Comparison of ENCODE assay signal across 18 cellular contexts in genomic region chr9:97593960-97594359, GRCh38. TPM values are rescaled to one million over a fixed set of nuclear protein-coding genes. Genes with fewer than 3 reads are reported as not detected.
DNase-seq lines count a peak whose midpoint lies in the region; ATAC-seq and TF ChIP-seq lines count a peak whose summit lies in the region.
"Had no signal": no experiment of that assay in that cellular context is flagged by ENCODE, and none has a peak within 500 bp of the region (broad histone marks: within the 10 kb centered on the region; RNA-seq: fewer than 3 reads in every experiment).

No MANE protein-coding gene starts in this region.

- ATAC-seq in foreskin keratinocyte = peak; percentile 31
- ATAC-seq: sciatic nerve; stimulated activated naive CD8-positive, alpha-beta T cell treated with anti-CD3 and anti-CD28 coated beads, Interleukin-15, amount 100 ng/mL, for 72 hours had no signal

- H3K4me1 ChIP-seq in foreskin keratinocyte = no peaks in the 10 kb centered on the region

- peaks cover 9% of the 10 kb centered on the region for H3K27me3 ChIP-seq in foreskin keratinocyte
- H3K27me3 ChIP-seq: hepatocyte had no signal

- DNase-seq in NCI-H1694 (lab: John Stamatoyannopoulos, UW) (peak; percentile 69), NCI-H1694 treated with DMSO at 0.1 percent for 48 hours (lab: John Stamatoyannopoulos, UW) (no peak), NCI-H2171 (lab: John Stamatoyannopoulos, UW) (peak; percentile 40), foreskin keratinocyte (no peak), superior temporal gyrus (ENCODE audit: extremely low spot score) (peak; percentile 45), D341Med (ENCODE audit: low spot score) (no peak), iPS-NIHi11 (ENCODE audit: low spot score) (no peak), T1000 (lab: John Stamatoyannopoulos, UW) (no peak)
- DNase-seq: 8988T; activated CD8-positive, alpha-beta memory T cell treated with anti-CD3 and anti-CD28 coated beads for 24 hours; activated naive CD4-positive, alpha-beta T cell treated with anti-CD3 and anti-CD28 coated beads, Interleukin-2, amount 10 ng/mL, durations not matched to agents 7 days and 5 days; Caco-2; MM.1S; SIG-M5; stimulated activated naive CD8-positive, alpha-beta T cell treated with anti-CD3 and anti-CD28 coated beads, Interleukin-15, amount 100 ng/mL, for 72 hours had no signal

- no peak for TF ChIP-seq CTCF in foreskin keratinocyte (conservative IDR thresholded peaks at IDR 0.05)

- no peak overlapping the region for H3K27ac ChIP-seq in foreskin keratinocyte
- H3K27ac ChIP-seq: epithelial cell of prostate, hepatocyte had no signal

RNA-seq across cellular contexts. Expression of gene TSTD2, which starts 39.2 kb away (rescaled TPM):
- total RNA-seq in foreskin keratinocyte = 11.1 and 11.7 TPM in 2 replicates
- polyA plus RNA-seq in foreskin keratinocyte = 5.7 and 5.8 TPM in 2 replicates

RNA-seq across cellular contexts. Expression of gene NCBP1, which starts 39.7 kb away (rescaled TPM):
- total RNA-seq in foreskin keratinocyte = 38.5 and 40.9 TPM in 2 replicates
- 18.3 and 20.2 TPM in 2 replicates for polyA plus RNA-seq in foreskin keratinocyte

Comparison
In these comparisons a context has a peak if more than half of its experiments do, and no peak if none do; other contexts are left out.
1. DNase-seq: peak in NCI-H1694 (single experiment), NCI-H2171 (single experiment) and superior temporal gyrus (single experiment); none in NCI-H1694 treated with DMSO at 0.1 percent for 48 hours (single experiment), foreskin keratinocyte (0 of 2), D341Med (single experiment), iPS-NIHi11 (single experiment) and T1000 (single experiment).